Comparison of ENCODE assay signal across 9 cellular contexts in the genomic region with DNA sequence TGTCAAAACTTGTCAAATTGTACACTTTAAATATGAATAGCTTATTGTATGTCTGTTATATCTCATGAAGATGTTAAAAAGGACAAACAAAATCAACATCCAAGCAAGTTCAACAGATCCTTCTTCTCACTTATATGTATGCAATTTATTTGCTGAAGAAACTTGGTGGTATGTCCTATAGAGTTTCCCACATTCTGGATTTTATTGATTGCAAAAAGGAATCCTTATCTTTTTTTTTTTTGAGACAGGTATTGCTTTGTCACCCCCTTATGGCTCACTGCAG.
"Had no signal": no experiment of that assay in that cellular context is flagged by ENCODE, and none has a peak within 500 bp of the region (broad histone marks: within the 10 kb centered on the region; RNA-seq: fewer than 3 reads in every experiment).

No MANE protein-coding gene starts in this region.

- H3K27ac ChIP-seq: hepatocyte, thyroid gland, uterus had no signal

- ATAC-seq: WTC11 had no signal

- H3K4me1 ChIP-seq: uterus had no signal

- H3K36me3 ChIP-seq: thyroid gland, uterus had no signal

- H3K27ac Mint-ChIP-seq: activated naive CD4-positive, alpha-beta T cell treated with anti-CD3 and anti-CD28 coated beads for 36 hours; stimulated activated naive B cell treated with anti-CD40 and anti-IgM and Interleukin-4, amounts not matched to agents 10 μg/mL and 1 μg/mL and 100 μg/mL, for 72 hours; WTC11 had no signal

- H3K4me3 Mint-ChIP-seq: activated naive CD4-positive, alpha-beta T cell treated with anti-CD3 and anti-CD28 coated beads for 36 hours; stimulated activated naive B cell treated with anti-CD40 and anti-IgM and Interleukin-4, amounts not matched to agents 10 μg/mL and 1 μg/mL and 100 μg/mL, for 72 hours; WTC11 had no signal

- H3K9ac ChIP-seq: SK-N-SH had no signal

- H3K9me2 ChIP-seq: SK-N-SH had no signal

- H3K9me3 ChIP-seq: SK-N-SH, thyroid gland, uterus had no signal

- H3K4me2 ChIP-seq: hepatocyte, SK-N-SH had no signal

- H3K27me3 Mint-ChIP-seq: stimulated activated naive B cell treated with anti-CD40 and anti-IgM and Interleukin-4, amounts not matched to agents 10 μg/mL and 1 μg/mL and 100 μg/mL, for 72 hours had no signal

- DNase-seq: activated CD4-positive, alpha-beta T cell treated with anti-CD3 and anti-CD28 coated beads for 4 hours; activated naive CD4-positive, alpha-beta T cell treated with anti-CD3 and anti-CD28 coated beads for 36 hours; SK-N-SH; stimulated activated CD4-positive, alpha-beta T cell treated with anti-CD3 and anti-CD28 coated beads, Interleukin-2, amount 100 ng/mL, for 48 hours; stimulated activated naive B cell treated with anti-CD40 and anti-IgM and Interleukin-4, amounts not matched to agents 10 μg/mL and 1 μg/mL and 100 μg/mL, for 72 hours; thyroid gland; uterus had no signal

- H3K27me3 ChIP-seq: hepatocyte, thyroid gland, uterus had no signal

- H3K4me3 ChIP-seq: hepatocyte, thyroid gland, uterus had no signal

- H2AFZ ChIP-seq: hepatocyte had no signal

- H3K79me2 ChIP-seq: hepatocyte had no signal
